In genomic region chr15:83088876-83089275, GRCh38 we compare ENCODE assay signal across 23 cellular contexts. TPM values are rescaled to one million over a fixed set of nuclear protein-coding genes. Genes with fewer than 3 reads are reported as not detected.
"Had no signal": no experiment of that assay in that cellular context is flagged by ENCODE, and none has a peak within 500 bp of the region (broad histone marks: within the 10 kb centered on the region; RNA-seq: fewer than 3 reads in every experiment).

No MANE protein-coding gene starts in this region.

- DNase-seq: KBM-7, MV-4-11, NCI-H1048, NCI-H1105, NCI-H1417, NCI-H1436 treated with DMSO at 0.1 percent for 48 hours, NCI-H1694, NCI-H187 treated with DMSO at 0.1 percent for 48 hours, NCI-H2029 treated with DMSO at 0.1 percent for 48 hours, NCI-H2171 treated with DMSO at 0.1 percent for 48 hours, NCI-H2227 treated with DMSO at 0.1 percent for 48 hours, NCI-H510A, NCI-H524 treated with DMSO at 0.1 percent for 48 hours, NCI-H69, NCI-H774, PC-9, Peyer's patch, SHP77 treated with DMSO at 0.1 percent for 48 hours, SJCRH30 had no signal

- H2AFZ ChIP-seq: PC-9 had no signal

- H3K9me3 ChIP-seq: Peyer's patch, SJCRH30 had no signal

- H3K4me1 ChIP-seq: Peyer's patch, SJCRH30 had no signal

- H3K36me3 ChIP-seq: Peyer's patch, SJCRH30 had no signal

- H3K4me3 ChIP-seq: PC-9, Peyer's patch, SJCRH30 had no signal

- H3K27me3 ChIP-seq: Peyer's patch had no signal

- H3K27ac ChIP-seq: PC-9, Peyer's patch, SJCRH30 had no signal

- H3K4me2 ChIP-seq: PC-9 had no signal

RNA-seq across cellular contexts. Expression of gene TM6SF1, which starts 18.6 kb away (rescaled TPM):
- total RNA-seq: HT-29, LHCN-M2, MCF 10A, PC-9, RPMI7951 had no signal
